In the genomic region with DNA sequence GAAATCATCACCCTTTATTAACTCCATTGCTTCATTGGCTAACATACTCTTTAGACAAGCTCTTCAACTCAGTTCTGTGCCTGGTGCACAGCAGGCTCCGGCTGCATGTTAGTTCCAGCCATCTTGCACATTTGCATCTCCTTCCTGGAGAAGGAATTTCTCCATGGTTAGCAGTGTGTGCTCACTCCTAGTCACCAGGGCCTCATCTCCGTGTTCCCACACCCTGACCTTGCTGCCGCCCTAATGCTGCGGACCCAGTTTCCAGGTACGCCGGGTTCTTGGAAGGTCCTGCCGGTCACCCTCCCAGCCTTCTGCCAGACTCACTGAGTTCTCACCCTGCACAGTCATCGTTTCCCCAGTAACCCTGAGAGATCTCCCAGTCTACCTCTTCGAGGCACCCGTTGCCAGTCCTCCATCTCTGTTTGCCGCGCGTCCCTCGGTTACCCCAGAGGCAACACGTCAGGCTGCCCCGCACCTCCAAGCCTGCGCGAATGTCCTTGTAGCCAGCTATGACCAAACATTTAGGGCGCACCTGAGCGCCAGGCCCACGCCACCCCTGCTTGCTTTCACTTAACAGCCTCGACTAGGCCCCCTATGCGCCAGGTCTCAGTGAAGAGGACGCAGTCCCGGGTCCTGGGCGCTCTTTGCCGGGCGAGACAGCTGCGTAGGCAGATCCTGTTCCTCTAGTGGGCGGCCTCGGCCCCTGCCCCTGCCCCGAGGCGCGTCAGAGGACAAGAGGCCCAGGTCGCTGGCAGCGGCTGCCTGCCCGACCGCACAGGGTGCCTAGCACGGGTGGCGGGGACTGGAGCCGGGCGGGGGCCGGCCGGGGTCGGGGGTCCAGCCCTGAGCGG, we compare ENCODE assay signal across 8 cellular contexts. TPM values are rescaled to one million over a fixed set of nuclear protein-coding genes. Genes with fewer than 3 reads are reported as not detected.
DNase-seq lines count a peak whose midpoint lies in the region; ATAC-seq and TF ChIP-seq lines count a peak whose summit lies in the region.

No MANE protein-coding gene starts in this region.

- H3K9me3 Mint-ChIP-seq in activated CD4-positive, alpha-beta T cell treated with anti-CD3 and anti-CD28 coated beads for 36 hours (ENCODE audit: low read depth): no peaks in the 10 kb centered on the region

- H3K4me1 Mint-ChIP-seq in activated CD4-positive, alpha-beta T cell treated with anti-CD3 and anti-CD28 coated beads for 36 hours: peaks cover 58% of the 10 kb centered on the region

- peak overlapping the region; percentile 84 for H3K4me3 Mint-ChIP-seq in activated CD4-positive, alpha-beta T cell treated with anti-CD3 and anti-CD28 coated beads for 36 hours

- peak overlapping the region; percentile 97 for H3K27ac ChIP-seq in cingulate gyrus (ENCODE audit: low read depth, low read length)
- peak overlapping the region; percentile 97 to 100 for H3K27ac ChIP-seq in left lung

- H3K27ac Mint-ChIP-seq in activated CD4-positive, alpha-beta T cell treated with anti-CD3 and anti-CD28 coated beads for 36 hours: peak overlapping the region; percentile 96

- peak; percentile 35 for ATAC-seq in HG02884 (IDR thresholded peaks at IDR 0.05; ENCODE audit: unreplicated experiment)
- ATAC-seq in activated CD4-positive, alpha-beta T cell treated with anti-CD3 and anti-CD28 coated beads for 36 hours: peak; percentile 71
- ATAC-seq in left lung: peak; percentile 72

- H3K4me1 ChIP-seq in left lung: peaks cover 21 to 56% of the 10 kb centered on the region in 2 donors

- POLR2A ChIA-PET in activated CD4-positive, alpha-beta T cell treated with anti-CD3 and anti-CD28 coated beads for 36 hours (lab: Charles Lee): interaction anchor here (1.1 to 2.8 kb wide), 2 partner anchors 13 to 31 kb away, joined by 4 to 14 read pairs; no protein-coding TSS in a partner anchor

- H3K36me3 ChIP-seq in left lung: no peaks in the 10 kb centered on the region

- no peaks in the 10 kb centered on the region for H3K27me3 ChIP-seq in left lung

- DNase-seq in NCI-H748 (lab: John Stamatoyannopoulos, UW; ENCODE audit: unreplicated experiment) (peak; percentile 68), NCI-H748 treated with DMSO at 0.1 percent for 48 hours (lab: John Stamatoyannopoulos, UW) (no peak), NCI-H2171 (lab: John Stamatoyannopoulos, UW) (peak; percentile 58), left lung (peak; percentile 82 to 95)
- peak; percentile 85 for DNase-seq in activated CD4-positive, alpha-beta T cell treated with anti-CD3 and anti-CD28 coated beads for 36 hours
- peak; percentile 69 to 71 for DNase-seq in stimulated activated CD4-positive, alpha-beta T cell treated with anti-CD3 and anti-CD28 coated beads, Interleukin-2, amount 100 ng/mL, for 24 hours

- no peaks in the 10 kb centered on the region for H3K9me3 ChIP-seq in left lung

- TF ChIP-seq CTCF in left lung (IDR thresholded peaks at IDR 0.05): peak in 1 of 2 donors; percentile 5

- CTCF ChIA-PET in activated CD4-positive, alpha-beta T cell treated with anti-CD3 and anti-CD28 coated beads for 36 hours (lab: Charles Lee): interaction anchor here (0.7 to 2.4 kb wide), 7 partner anchors 10 to 50 kb away, joined by 3 to 10 read pairs (median 4); a partner anchor contains a TSS

- no peaks in the 10 kb centered on the region for H3K27me3 Mint-ChIP-seq in activated CD4-positive, alpha-beta T cell treated with anti-CD3 and anti-CD28 coated beads for 36 hours

- peak overlapping the region; percentile 55 to 89 for H3K4me3 ChIP-seq in left lung

- H3K36me3 Mint-ChIP-seq in activated CD4-positive, alpha-beta T cell treated with anti-CD3 and anti-CD28 coated beads for 36 hours (ENCODE audit: low read depth): peaks cover 19% of the 10 kb centered on the region

- intact Hi-C loops in activated CD4-positive, alpha-beta T cell treated with anti-CD3 and anti-CD28 coated beads for 36 hours (cut with DNase I, micrococcal nuclease): loop anchor here (1.0 to 5.0 kb wide), 10 partner anchors 11 to 234 kb away; a partner anchor contains a TSS
- intact Hi-C loops in left lung (cut with DNase I): no loop called here

RNA-seq across cellular contexts. Expression of a gene that starts 0.7 kb away (rescaled TPM):
- 10 to 100 TPM; 25.5 to 30.8 TPM for total RNA-seq in activated CD4-positive, alpha-beta T cell treated with anti-CD3 and anti-CD28 coated beads for 36 hours
- 10 to 100 TPM; 24.4 to 31.9 TPM for total RNA-seq in left lung

RNA-seq across cellular contexts. Expression of a gene that starts 31.7 kb away (rescaled TPM):
- 100 to 1,000 TPM in 1 of 2 experiments, 10 to 100 TPM in 1; 66.6 to 111 TPM for total RNA-seq in activated CD4-positive, alpha-beta T cell treated with anti-CD3 and anti-CD28 coated beads for 36 hours
- 100 to 1,000 TPM; 159 to 160 TPM for total RNA-seq in left lung

Comparison
In these comparisons a context has a peak if more than half of its experiments do, and no peak if none do; other contexts are left out.
1. intact Hi-C loops: an anchor here in activated CD4-positive, alpha-beta T cell treated with anti-CD3 and anti-CD28 coated beads for 36 hours (1.0 to 5.0 kb wide); none called in left lung.